ENCODE assay signal across 14 cellular contexts in the genomic region with DNA sequence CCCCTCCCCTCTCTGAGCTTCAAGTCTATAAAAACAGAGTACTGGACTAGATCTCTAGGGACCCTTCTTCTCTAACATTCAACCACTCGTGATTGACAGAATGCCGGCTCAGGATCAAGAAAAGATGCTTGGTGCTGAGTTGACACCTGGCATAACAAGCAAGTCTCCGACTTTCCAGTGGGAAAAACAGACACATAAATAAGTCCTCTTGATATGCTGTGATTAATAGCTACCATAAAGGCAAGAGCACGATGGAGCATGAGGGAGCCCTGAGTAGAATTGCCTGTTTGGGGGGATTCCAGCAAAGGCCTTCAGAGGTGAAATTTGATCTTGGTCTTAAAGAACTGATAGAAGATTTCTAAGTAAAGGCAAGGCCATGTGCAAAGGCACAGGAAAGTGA.
DNase-seq lines count a peak whose midpoint lies in the region; ATAC-seq and TF ChIP-seq lines count a peak whose summit lies in the region.
"Had no signal": no experiment of that assay in that cellular context is flagged by ENCODE, and none has a peak within 500 bp of the region (broad histone marks: within the 10 kb centered on the region; RNA-seq: fewer than 3 reads in every experiment).

No MANE protein-coding gene starts in this region.

- DNase-seq in NCI-H2171 treated with DMSO at 0.1 percent for 48 hours (lab: John Stamatoyannopoulos, UW) (peak; percentile 28), NCI-H2171 (lab: John Stamatoyannopoulos, UW) (no peak), left kidney (ENCODE audit: low read depth, low spot score) (peak; percentile 57)
- DNase-seq: AML-193; Caco-2; Calu3; CD4-positive, alpha-beta T cell; CD8-positive, alpha-beta T cell; DMS79 treated with DMSO at 0.1 percent for 48 hours; GF-D8 had no signal

- H3K79me2 ChIP-seq in Loucy (ENCODE audit: insufficient read depth, low read length), result peaks cover 91% of the 10 kb centered on the region

- H4K20me1 ChIP-seq in Loucy (ENCODE audit: insufficient read depth, low read length, poor library complexity, severe bottlenecking), result peaks cover 11% of the 10 kb centered on the region

- H3K4me2 ChIP-seq in Loucy (ENCODE audit: low read depth, low read length, poor library complexity, severe bottlenecking), result peak overlapping the region; percentile 65
- H3K4me2 ChIP-seq: A549 had no signal

- no peak for TF ChIP-seq CTCF in Loucy (conservative IDR thresholded peaks at IDR 0.05; ENCODE audit: low read length)

- ATAC-seq in GM19351 (IDR thresholded peaks at IDR 0.05; ENCODE audit: unreplicated experiment) (no peak), GM19463 (IDR thresholded peaks at IDR 0.05; ENCODE audit: unreplicated experiment) (no peak)
- ATAC-seq: A549; CD8-positive, alpha-beta T cell had no signal

- H3K4me3 ChIP-seq in Loucy (ENCODE audit: low read length, poor library complexity, severe bottlenecking), result no peak overlapping the region
- H3K4me3 ChIP-seq: A549 had no signal

- no peaks in the 10 kb centered on the region for H3K27me3 ChIP-seq in Loucy (ENCODE audit: insufficient read depth, low read length, poor library complexity, severe bottlenecking)

- H3F3A ChIP-seq in Loucy (ENCODE audit: low read depth), result peaks cover 4% of the 10 kb centered on the region; the same call in 1 of the 2 replicates

- H3K9me3 ChIP-seq in Loucy (ENCODE audit: insufficient read depth, low read depth, low read length), result no peaks in the 10 kb centered on the region
- H3K9me3 ChIP-seq: A549, Caco-2 had no signal

- H2AFZ ChIP-seq in Loucy (ENCODE audit: low read length), result no peak overlapping the region

- H3K4me1 ChIP-seq in Loucy (ENCODE audit: insufficient read depth, low read length, poor library complexity, severe bottlenecking), result peaks cover 87% of the 10 kb centered on the region
- H3K4me1 ChIP-seq: A549, Caco-2 had no signal

- H3K9ac ChIP-seq in Loucy (ENCODE audit: low read depth, low read length, poor library complexity, severe bottlenecking), result no peak overlapping the region

- peaks cover 5% of the 10 kb centered on the region; the same call in 1 of the 2 replicates for H3K36me3 ChIP-seq in Loucy (ENCODE audit: insufficient read depth, low read length)

- H3K9me2 ChIP-seq in Loucy (replicated peaks; ENCODE audit: low read depth, low read length), result no peaks in the 10 kb centered on the region
